Comparison of ENCODE assay signal across 26 cellular contexts in the genomic region with DNA sequence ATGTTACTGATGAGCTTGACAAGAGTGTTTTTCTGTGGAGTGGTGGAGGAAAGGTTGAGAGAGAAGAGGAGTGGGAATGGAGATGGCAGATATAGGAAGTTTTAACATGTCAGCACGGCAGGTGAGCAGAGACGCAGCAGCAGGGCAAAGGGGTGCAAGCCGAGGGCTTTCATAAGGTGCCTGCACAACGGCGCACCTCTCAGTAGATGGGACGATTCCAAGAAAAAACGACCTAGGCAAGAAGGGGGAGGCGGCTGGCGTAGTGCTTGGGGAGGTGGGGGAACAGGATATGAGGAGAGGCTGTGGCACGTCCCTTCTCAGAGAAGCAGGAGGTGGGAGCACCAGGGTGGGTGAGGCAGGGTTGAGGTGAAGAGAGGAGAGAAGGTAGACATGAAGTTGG. TPM values are rescaled to one million over a fixed set of nuclear protein-coding genes. Genes with fewer than 3 reads are reported as not detected.
A peak's percentile ranks its signal among the peaks of the same experiment; 100 is the strongest.
DNase-seq lines count a peak whose midpoint lies in the region; ATAC-seq, FAIRE-seq and TF ChIP-seq lines count a peak whose summit lies in the region.
"Had no signal": no experiment of that assay in that cellular context is flagged by ENCODE, and none has a peak within 500 bp of the region (broad histone marks: within the 10 kb centered on the region; RNA-seq: fewer than 3 reads in every experiment).

No MANE protein-coding gene starts in this region.

- peak overlapping the region; percentile 52 to 70 for H3K27ac ChIP-seq in liver (ENCODE audit: low read depth in 1 of 2, low read length in 2 of 2)
- peak overlapping the region in 1 of 3 donors; percentile 53 for H3K27ac ChIP-seq in right lobe of liver
- no peak overlapping the region for H3K27ac ChIP-seq in H1 (ENCODE audit: low read depth, low read length)
- H3K27ac ChIP-seq: GM23248, HL-60 had no signal

- H3K4me3 ChIP-seq in liver (ENCODE audit: low read depth in 1 of 3, low read length in 3 of 3) (no peak overlapping the region), right lobe of liver (no peak overlapping the region), H1 (ENCODE audit: extremely low read depth in 1 of 4, insufficient read depth in 2 of 4, low read depth in 3 of 4, low read length in 4 of 4) (no peak overlapping the region)
- H3K4me3 ChIP-seq: GM12878, GM23248 had no signal

- no peak overlapping the region for H2AFZ ChIP-seq in H1 (ENCODE audit: low read length)
- H2AFZ ChIP-seq: GM23248 had no signal

- POLR2A ChIA-PET in H1 (lab: Charles Lee; ENCODE audit: partially characterized antibody) = interaction anchor here (31.1 kb wide), 1 partner anchor 23 kb away, joined by 573 read pairs; a partner anchor contains a TSS

- H4K20me1 ChIP-seq in H1 (replicated peaks in 1 of 2; ENCODE audit: control insufficient read depth in 1 of 2, insufficient read depth in 2 of 2, low read length in 2 of 2) = peaks cover 0 to 2% of the 10 kb centered on the region in 2 experiments

- no peak overlapping the region for H4K91ac ChIP-seq in H1 (replicated peaks; ENCODE audit: insufficient read length, low read length)

- H3K23ac ChIP-seq in H1 (ENCODE audit: insufficient read length) = no peak overlapping the region

- ATAC-seq in right lobe of liver (no peak), HG03025 (IDR thresholded peaks at IDR 0.05; ENCODE audit: low FRiP score, unreplicated experiment) (no peak)

- no peak overlapping the region for H3K4me2 ChIP-seq in H1 (ENCODE audit: insufficient read depth in 1 of 2, low read depth in 2 of 2, low read length in 2 of 2)

- DNase-seq in right lobe of liver = no peak
- no peak for DNase-seq in H1 (ENCODE audit: low read depth in 1 of 2, low spot score in 2 of 2)
- peak; percentile 61 for DNase-seq in posterior vena cava (ENCODE audit: low spot score)
- DNase-seq in activated gamma-delta T cell (lab: John Stamatoyannopoulos, UW) = no peak
- no peak for DNase-seq in NCI-H1048 (lab: John Stamatoyannopoulos, UW)
- DNase-seq: 8988T; CD4-positive, CD25-positive, alpha-beta regulatory T cell; CD8-positive, alpha-beta memory T cell; COR-L47; DMS 273 treated with DMSO at 0.1 percent for 48 hours; DMS53; DND-41; EL; GM23248; HCEC 1CT; IMR-90 had no signal

- no peaks in the 10 kb centered on the region for H3K79me2 ChIP-seq in H1 (ENCODE audit: control insufficient read depth in 1 of 2, insufficient read depth in 2 of 2, low read length in 2 of 2)

- no peak for TF ChIP-seq EP300 in H1 (IDR thresholded peaks at IDR 0.05; ENCODE audit: borderline replicate concordance in 1 of 2, low read depth in 2 of 2, low read length in 2 of 2)

- no peak for TF ChIP-seq CTCF in liver (IDR thresholded peaks at IDR 0.05; ENCODE audit: low read depth, low read length, missing input control)
- TF ChIP-seq CTCF in right lobe of liver (IDR thresholded peaks at IDR 0.05) = no peak
- no peak for TF ChIP-seq CTCF in H1 (IDR thresholded peaks at IDR 0.05; ENCODE audit: control extremely low read depth in 1 of 3, insufficient read depth in 1 of 3, low read depth in 1 of 3, low read length in 3 of 3)

- intact Hi-C loops in right lobe of liver (cut with DNase I) = no loop called here
- intact Hi-C loops in posterior vena cava (cut with DNase I) = no loop called here

- H3K14ac ChIP-seq in H1 (ENCODE audit: insufficient read length) = no peak overlapping the region

- CTCF ChIA-PET in H1 (lab: Charles Lee; ENCODE audit: partially characterized antibody) = interaction anchor here (0.5 to 1.4 kb wide), 2 partner anchors 20 to 33 kb away, joined by 3 to 4 read pairs; a partner anchor contains a TSS

- no peaks in the 10 kb centered on the region for H3K27me3 ChIP-seq in liver (ENCODE audit: control insufficient read depth in 4 of 4, insufficient read depth in 4 of 4, low read length in 3 of 4)
- H3K27me3 ChIP-seq in right lobe of liver = no peaks in the 10 kb centered on the region
- H3K27me3 ChIP-seq in H1 (replicated peaks in 1 of 4; ENCODE audit: control insufficient read depth in 3 of 4, extremely low read depth in 1 of 4, insufficient read depth in 3 of 4, low read length in 3 of 4) = no peaks in the 10 kb centered on the region

- H4K8ac ChIP-seq in H1 (ENCODE audit: extremely low read depth, insufficient read depth, low read length) = no peak overlapping the region

- no peak overlapping the region for H3K4ac ChIP-seq in H1 (replicated peaks; ENCODE audit: insufficient read length, low read depth, low read length)

- H2AK5ac ChIP-seq in H1 (ENCODE audit: low read depth, low read length) = no peak overlapping the region

- TF ChIP-seq RAD21 in liver (IDR thresholded peaks at IDR 0.05) (no peak), H1 (IDR thresholded peaks at IDR 0.05 in 1 of 2, conservative IDR thresholded peaks at IDR 0.05 in 1 of 2; ENCODE audit: low read depth in 2 of 2, low read length in 2 of 2) (no peak)

- H3K9ac ChIP-seq in liver (ENCODE audit: low read depth in 1 of 2, low read length in 2 of 2) = no peak overlapping the region
- H3K9ac ChIP-seq in H1 (replicated peaks in 1 of 4; ENCODE audit: extremely low read depth in 1 of 4, low read depth in 3 of 4, low read length in 3 of 4) = no peak overlapping the region
- H3K9ac ChIP-seq: GM23248 had no signal

- no peak overlapping the region for H2BK12ac ChIP-seq in H1 (ENCODE audit: low read depth, low read length)

- TF ChIP-seq POLR2A in right lobe of liver (IDR thresholded peaks at IDR 0.05) (no peak), H1 (IDR thresholded peaks at IDR 0.05; ENCODE audit: control extremely low read depth in 1 of 2, low read depth in 2 of 2, low read length in 2 of 2) (no peak)

- H4K5ac ChIP-seq in H1 (ENCODE audit: insufficient read length, low read depth, low read length) = no peak overlapping the region

- H2BK20ac ChIP-seq in H1 (ENCODE audit: low read length) = no peak overlapping the region

- H3K56ac ChIP-seq in H1 (replicated peaks; ENCODE audit: insufficient read length, low read depth, low read length) = no peak overlapping the region

- H3K23me2 ChIP-seq in H1 (ENCODE audit: low read depth, low read length) = no peaks in the 10 kb centered on the region

- WGBS in liver = 93% methylated on average over 10 of the region's 10 CpGs
- 84% methylated on average over 10 of the region's 10 CpGs for WGBS in right lobe of liver (ENCODE audit: insufficient coverage, low coverage, low lambda C conversion rate, missing lambda C conversion rate)
- 91% methylated on average over 9 of the region's 10 CpGs; no CpG with 5 or more reads in 1 of the 2 experiments for WGBS in H1 (ENCODE audit: extremely low coverage in 1 of 2, insufficient coverage in 1 of 2, insufficient read length in 1 of 2, insufficient replicate concordance in 2 of 2, low coverage in 1 of 2, low lambda C conversion rate in 2 of 2, missing lambda C conversion rate in 1 of 2), 2 experiments

- H3K18ac ChIP-seq in H1 (ENCODE audit: extremely low read depth, low read length) = no peak overlapping the region

- no peak overlapping the region for H2BK120ac ChIP-seq in H1 (replicated peaks; ENCODE audit: low read depth, low read length)

- 0 out of 2 replicates have a peak, but pooled peaks cover 2% of the 10 kb centered on the region for H3K79me1 ChIP-seq in H1 (ENCODE audit: low read depth, low read length)

- H2BK5ac ChIP-seq in H1 (ENCODE audit: low read depth, low read length) = peak overlapping the region; percentile 75

- H3K4me1 ChIP-seq in liver (ENCODE audit: control insufficient read depth in 4 of 4, insufficient read depth in 4 of 4, low read length in 3 of 4) (no peaks in the 10 kb centered on the region), right lobe of liver (no peaks in the 10 kb centered on the region), H1 (replicated peaks in 1 of 4; ENCODE audit: control insufficient read depth in 3 of 4, insufficient read depth in 4 of 4, low read length in 3 of 4) (peaks cover 0 to 10% (median 4%) of the 10 kb centered on the region in 4 experiments; a peak in 6 of 7 replicates)

- H3K36me3 ChIP-seq in liver (ENCODE audit: control insufficient read depth in 4 of 4, insufficient read depth in 3 of 4, low read depth in 1 of 4, low read length in 3 of 4) (peaks cover 13 to 76% (median 45%) of the 10 kb centered on the region in 4 donors), right lobe of liver (peaks cover 0 to 70% (median 6%) of the 10 kb centered on the region in 4 donors), H1 (ENCODE audit: control insufficient read depth in 2 of 4, insufficient read depth in 4 of 4, low read length in 3 of 4) (no peaks in the 10 kb centered on the region; a peak in 1 of 8 replicates)

- H3K9me3 ChIP-seq in liver (ENCODE audit: control insufficient read depth in 4 of 4, low read length in 3 of 4) (no peaks in the 10 kb centered on the region), right lobe of liver (no peaks in the 10 kb centered on the region), H1 (ENCODE audit: insufficient read depth in 2 of 2, low read depth in 1 of 2, low read length in 1 of 2) (no peaks in the 10 kb centered on the region; a peak in 1 of 4 replicates)

- H2BK15ac ChIP-seq in H1 (ENCODE audit: low read length) = no peak overlapping the region

- no peak for FAIRE-seq in H1 (lab: Jason Lieb, UNC)
- FAIRE-seq: GM12878, GM19239, H54 had no signal

RNA-seq across cellular contexts. Expression of a gene that starts 24.5 kb away (rescaled TPM):
- 10 to 100 TPM in 1 of 2 donors, 1 to 10 TPM in 1; 9.3 to 10.6 TPM for total RNA-seq in liver
- polyA plus RNA-seq in liver = 10 to 100 TPM; 25.0 to 31.2 TPM
- 10 to 100 TPM; 15.2 to 25.7 (median 20.6) TPM for total RNA-seq in right lobe of liver
- 50.5 and 50.6 TPM in 2 replicates for total RNA-seq in H1 (2021; fragmentation: NEBNext Ultra II Directional; extraction: Animal tissue kit (Norgen Biotek cat#: 25700))
- 34.1 and 36.0 TPM in 2 replicates for polyA plus RNA-seq in H1 (2011; rRNA removed)
- 57.0 TPM for polyA plus RNA-seq in H1 (2011; cell fraction: cytosol; rRNA removed)
- 13.7 TPM for polyA plus RNA-seq in H1 (2011; cell fraction: nucleus; rRNA removed)
- polyA plus RNA-seq in H1 (2012, experiment 1 of 2) = 49.1 to 62.4 TPM (median 51.3 TPM) in 4 replicates
- polyA plus RNA-seq in H1 (2012, experiment 2 of 2) = 33.4 TPM
- 54.3 TPM for polyA plus RNA-seq in H1 (2013, experiment 1 of 2)
- polyA plus RNA-seq in H1 (2013, experiment 2 of 2) = 54.7 TPM
- polyA minus RNA-seq in H1 (2011; rRNA and poly(A)+ RNA removed) = 11.3 and 14.8 TPM in 2 replicates
- polyA minus RNA-seq in H1 (2011; cell fraction: cytosol; rRNA and poly(A)+ RNA removed) = 18.1 TPM
- polyA minus RNA-seq in H1 (2011; cell fraction: nucleus; rRNA and poly(A)+ RNA removed) = 9.9 TPM
- 10 to 100 TPM; 23.1 to 23.4 TPM for total RNA-seq in posterior vena cava

RNA-seq across cellular contexts. Expression of a gene that starts 24.7 kb away (rescaled TPM):
- total RNA-seq in liver (100 to 1,000 TPM; 623 to 747 TPM), right lobe of liver (1,000 to 10,000 TPM in 2 of 6 experiments, 100 to 1,000 TPM in 4; 372 to 1,299 (median 414) TPM), posterior vena cava (1,000 to 10,000 TPM in 1 of 2 donors, 100 to 1,000 TPM in 1; 997 to 1,074 TPM)
- polyA plus RNA-seq in liver (1,000 to 10,000 TPM in 1 of 2 donors, 100 to 1,000 TPM in 1; 659 to 1,101 TPM), H1 (2011; rRNA removed) (2,448 and 2,722 TPM in 2 replicates)
- 1,831 and 1,889 TPM in 2 replicates for total RNA-seq in H1 (2021; fragmentation: NEBNext Ultra II Directional; extraction: Animal tissue kit (Norgen Biotek cat#: 25700))
- 4,965 TPM for polyA plus RNA-seq in H1 (2011; cell fraction: cytosol; rRNA removed)
- 2,178 TPM for polyA plus RNA-seq in H1 (2011; cell fraction: nucleus; rRNA removed)
- 2,603 to 3,842 TPM (median 3,090 TPM) in 4 replicates for polyA plus RNA-seq in H1 (2012, experiment 1 of 2)
- 9,007 TPM for polyA plus RNA-seq in H1 (2012, experiment 2 of 2)
- 5,141 TPM for polyA plus RNA-seq in H1 (2013, experiment 1 of 2)
- polyA plus RNA-seq in H1 (2013, experiment 2 of 2) = 5,188 TPM
- 246 and 282 TPM in 2 replicates for polyA minus RNA-seq in H1 (2011; rRNA and poly(A)+ RNA removed)
- polyA minus RNA-seq in H1 (2011; cell fraction: cytosol; rRNA and poly(A)+ RNA removed) = 329 TPM
- 840 TPM for polyA minus RNA-seq in H1 (2011; cell fraction: nucleus; rRNA and poly(A)+ RNA removed)

RNA-seq across cellular contexts. Expression of a gene that starts 33.2 kb away (rescaled TPM):
- total RNA-seq in liver (not detected), right lobe of liver (not detected), posterior vena cava (not detected)
- polyA plus RNA-seq in liver (not detected), H1 (2011; rRNA removed) (not detected in 2 replicates)
- total RNA-seq in H1 (2021; fragmentation: NEBNext Ultra II Directional; extraction: Animal tissue kit (Norgen Biotek cat#: 25700)) = not detected in 2 replicates
- not detected for polyA plus RNA-seq in H1 (2011; cell fraction: cytosol; rRNA removed)
- polyA plus RNA-seq in H1 (2011; cell fraction: nucleus; rRNA removed) = not detected
- 0.15 TPM in 1 of 4 replicates, not detected in the others for polyA plus RNA-seq in H1 (2012, experiment 1 of 2)
- polyA plus RNA-seq in H1 (2012, experiment 2 of 2) = not detected
- polyA plus RNA-seq in H1 (2013, experiment 1 of 2) = not detected
- polyA plus RNA-seq in H1 (2013, experiment 2 of 2) = not detected
- polyA minus RNA-seq in H1 (2011; rRNA and poly(A)+ RNA removed) = not detected in 2 replicates
- not detected for polyA minus RNA-seq in H1 (2011; cell fraction: cytosol; rRNA and poly(A)+ RNA removed)
- not detected for polyA minus RNA-seq in H1 (2011; cell fraction: nucleus; rRNA and poly(A)+ RNA removed)
- total RNA-seq: A673; CD4-positive, CD25-positive, alpha-beta regulatory T cell; CD8-positive, alpha-beta memory T cell; G401; GM12878; GM23248; HT1080; IMR-90 had no signal
- polyA plus RNA-seq: AG04450; CD4-positive, CD25-positive, alpha-beta regulatory T cell; CD8-positive, alpha-beta memory T cell; GM12878; GM23248; IMR-90 had no signal

RNA-seq across cellular contexts. Expression of a gene that starts 54.4 kb away (rescaled TPM):
- 10 to 100 TPM in 1 of 2 donors, 1 to 10 TPM in 1; 7.1 to 17.6 TPM for total RNA-seq in liver
- polyA plus RNA-seq in liver = 10 to 100 TPM in 1 of 2 donors, 1 to 10 TPM in 1; 5.9 to 10.7 TPM
- total RNA-seq in right lobe of liver = 10 to 100 TPM; 10.2 to 16.2 (median 12.5) TPM
- total RNA-seq in H1 (2021; fragmentation: NEBNext Ultra II Directional; extraction: Animal tissue kit (Norgen Biotek cat#: 25700)) = 6.5 and 9.6 TPM in 2 replicates
- polyA plus RNA-seq in H1 (2011; rRNA removed) = 4.8 and 6.3 TPM in 2 replicates
- polyA plus RNA-seq in H1 (2011; cell fraction: cytosol; rRNA removed) = 6.3 TPM
- polyA plus RNA-seq in H1 (2011; cell fraction: nucleus; rRNA removed) = 12.7 TPM
- 3.9 to 5.7 TPM (median 4.7 TPM) in 4 replicates for polyA plus RNA-seq in H1 (2012, experiment 1 of 2)
- 0.30 TPM for polyA plus RNA-seq in H1 (2012, experiment 2 of 2)
- polyA plus RNA-seq in H1 (2013, experiment 1 of 2) = 4.8 TPM
- polyA plus RNA-seq in H1 (2013, experiment 2 of 2) = 5.5 TPM
- 6.0 and 11.7 TPM in 2 replicates for polyA minus RNA-seq in H1 (2011; rRNA and poly(A)+ RNA removed)
- 4.1 TPM for polyA minus RNA-seq in H1 (2011; cell fraction: cytosol; rRNA and poly(A)+ RNA removed)
- 7.7 TPM for polyA minus RNA-seq in H1 (2011; cell fraction: nucleus; rRNA and poly(A)+ RNA removed)
- total RNA-seq in posterior vena cava = 10 to 100 TPM; 21.0 to 21.5 TPM
